ENCODE assay signal across 1 cellular context in the genomic region with DNA sequence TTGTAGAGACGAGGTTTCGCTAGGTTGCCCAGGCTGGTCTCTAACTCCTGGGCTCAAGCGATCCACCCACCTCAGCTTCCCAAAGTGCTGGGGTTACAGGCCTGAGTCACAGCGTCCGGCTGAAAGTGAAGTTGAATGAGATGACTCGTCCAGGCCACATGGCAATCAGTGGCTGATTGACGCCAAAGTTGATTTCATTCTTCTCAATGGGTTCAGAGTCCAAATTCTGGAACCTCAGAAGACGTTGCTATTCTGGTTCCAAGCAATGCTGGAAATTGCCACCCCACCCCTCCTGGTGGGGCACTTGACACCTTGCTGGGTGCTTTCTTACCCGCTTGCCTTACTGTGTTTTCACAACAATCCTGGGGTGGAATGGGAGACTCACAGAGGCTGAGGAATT.
TF ChIP-seq lines count a peak whose summit lies in the region.

No MANE protein-coding gene starts in this region.

TF ChIP-seq in HepG2, 621 proteins besides CTCF, POLR2A, EP300 and RAD21:
- TF ChIP-seq FOSL2 (CRISPR knock-in tag; IDR thresholded peaks at IDR 0.05) (peak; percentile 85), SAP130 (CRISPR knock-in tag; IDR thresholded peaks at IDR 0.05; ENCODE audit: low read depth) (peak; percentile 28; the same call in 1 of the 2 replicates), KMT2B (CRISPR knock-in tag; IDR thresholded peaks at IDR 0.05) (no peak), GLI4 (CRISPR knock-in tag; IDR thresholded peaks at IDR 0.05; ENCODE audit: borderline replicate concordance) (no peak), MAFG (CRISPR knock-in tag; IDR thresholded peaks at IDR 0.05) (no peak), PRMT3 (CRISPR knock-in tag; IDR thresholded peaks at IDR 0.05; ENCODE audit: borderline replicate concordance, low read depth) (no peak), ZNF337 (CRISPR knock-in tag; IDR thresholded peaks at IDR 0.05; ENCODE audit: borderline replicate concordance, low read depth) (no peak)
- TF ChIP-seq, protein P1, sequence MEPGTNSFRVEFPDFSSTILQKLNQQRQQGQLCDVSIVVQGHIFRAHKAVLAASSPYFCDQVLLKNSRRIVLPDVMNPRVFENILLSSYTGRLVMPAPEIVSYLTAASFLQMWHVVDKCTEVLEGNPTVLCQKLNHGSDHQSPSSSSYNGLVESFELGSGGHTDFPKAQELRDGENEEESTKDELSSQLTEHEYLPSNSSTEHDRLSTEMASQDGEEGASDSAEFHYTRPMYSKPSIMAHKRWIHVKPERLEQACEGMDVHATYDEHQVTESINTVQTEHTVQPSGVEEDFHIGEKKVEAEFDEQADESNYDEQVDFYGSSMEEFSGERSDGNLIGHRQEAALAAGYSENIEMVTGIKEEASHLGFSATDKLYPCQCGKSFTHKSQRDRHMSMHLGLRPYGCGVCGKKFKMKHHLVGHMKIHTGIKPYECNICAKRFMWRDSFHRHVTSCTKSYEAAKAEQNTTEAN (CRISPR knock-in tag; conservative IDR thresholded peaks at IDR 0.05) = no peak
